34 cellular contexts compared by ENCODE assay signal in the genomic region with DNA sequence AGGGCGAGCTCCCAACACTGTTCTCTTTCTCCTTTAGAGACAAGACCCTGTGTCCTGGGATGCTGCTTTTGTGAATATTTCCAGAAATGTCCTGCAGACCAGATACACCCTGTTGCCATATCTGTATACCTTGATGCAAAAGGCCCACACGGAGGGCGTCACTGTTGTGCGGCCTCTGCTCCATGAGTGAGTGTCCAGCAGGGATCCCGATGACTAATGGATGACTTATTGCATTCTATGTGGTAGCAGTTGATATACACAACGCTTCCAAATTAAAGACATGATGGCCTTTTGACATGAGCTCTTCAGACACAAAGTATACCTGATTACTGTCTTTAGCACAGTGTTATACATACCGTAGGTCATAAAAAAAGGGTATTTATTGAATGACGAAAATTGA. TPM values are rescaled to one million over a fixed set of nuclear protein-coding genes. Genes with fewer than 3 reads are reported as not detected.
"Had no signal": no experiment of that assay in that cellular context is flagged by ENCODE, and none has a peak within 500 bp of the region (broad histone marks: within the 10 kb centered on the region; RNA-seq: fewer than 3 reads in every experiment).

No MANE protein-coding gene starts in this region.

- H3K4me2 ChIP-seq: hepatocyte had no signal

- H3K4me1 ChIP-seq: ascending aorta, esophagus squamous epithelium, gastroesophageal sphincter, heart right ventricle had no signal

- H2AFZ ChIP-seq: hepatocyte had no signal

- H3K4me3 ChIP-seq: ascending aorta, coronary artery, dorsolateral prefrontal cortex, esophagus squamous epithelium, gastroesophageal sphincter, heart right ventricle, hepatocyte had no signal

- DNase-seq: activated B cell treated with CpG ODN at 0.5 μM for 24 hours; activated CD4-positive, alpha-beta memory T cell treated with anti-CD3 and anti-CD28 coated beads for 36 hours; activated CD4-positive, alpha-beta T cell treated with anti-CD3 and anti-CD28 coated beads, Interleukin-2, amount 10 ng/mL, durations not matched to agents 24 days and 14 days; activated CD8-positive, alpha-beta memory T cell treated with anti-CD3 and anti-CD28 coated beads, Interleukin-2, amount 10 ng/mL, durations not matched to agents 7 days and 5 days; activated CD8-positive, alpha-beta memory T cell treated with anti-CD3 and anti-CD28 coated beads, Interleukin-2, amount 50 U/mL, for 48 hours; activated CD8-positive, alpha-beta T cell treated with anti-CD3 and anti-CD28 coated beads, Interleukin-2, amount 10 ng/mL, durations not matched to agents 7 days and 5 days; activated gamma-delta T cell; activated naive CD4-positive, alpha-beta T cell; activated naive CD4-positive, alpha-beta T cell treated with anti-CD3 and anti-CD28 coated beads, Interleukin-2, amount 10 ng/mL, durations not matched to agents 7 days and 5 days; activated naive CD8-positive, alpha-beta T cell treated with anti-CD3 and anti-CD28 coated beads, Interleukin-2, amount 10 ng/mL, durations not matched to agents 7 days and 5 days; activated T-cell treated with anti-CD3 and anti-CD28 coated beads for 4 hours; activated T-cell treated with anti-CD3 and anti-CD28 coated beads, Interleukin-2, amount 50 U/mL, for 24 hours; activated T-cell treated with anti-CD3 and anti-CD28 coated beads, Interleukin-2, amount 50 U/mL, for 72 hours; dorsolateral prefrontal cortex; effector memory CD4-positive, alpha-beta T cell; endodermal cell; esophagus squamous epithelium; foreskin melanocyte; heart right ventricle; T1000; WERI-Rb-1 had no signal

- H3K27me3 ChIP-seq: ascending aorta, esophagus squamous epithelium, gastroesophageal sphincter, heart right ventricle, hepatocyte had no signal

- H3K79me2 ChIP-seq: hepatocyte had no signal

- H3K36me3 ChIP-seq: ascending aorta, esophagus squamous epithelium, gastroesophageal sphincter, heart right ventricle, WERI-Rb-1 had no signal

- H3K9me3 ChIP-seq: ascending aorta, esophagus squamous epithelium, gastroesophageal sphincter, heart right ventricle had no signal

- H3K27ac ChIP-seq: ascending aorta, coronary artery, dorsolateral prefrontal cortex, esophagus squamous epithelium, gastroesophageal sphincter, heart right ventricle, hepatocyte, WERI-Rb-1 had no signal

- ATAC-seq: activated CD4-positive, CD25-positive, alpha-beta regulatory T cell treated with anti-CD3 and anti-CD28 coated beads, Interleukin-2, amount 50 U/mL, for 24 hours; activated CD8-positive, alpha-beta memory T cell treated with anti-CD3 and anti-CD28 coated beads, Interleukin-2, amount 10 ng/mL, durations not matched to agents 7 days and 5 days; activated CD8-positive, alpha-beta T cell treated with anti-CD3 and anti-CD28 coated beads, Interleukin-2, amount 10 ng/mL, durations not matched to agents 7 days and 5 days; activated naive CD4-positive, alpha-beta T cell treated with anti-CD3 and anti-CD28 coated beads, Interleukin-2, amount 50 U/mL, for 72 hours; activated T-cell treated with anti-CD3 and anti-CD28 coated beads, Interleukin-2, amount 50 U/mL, for 72 hours; gastroesophageal sphincter; heart right ventricle had no signal

RNA-seq across cellular contexts. Expression of a gene that starts 45.0 kb away (rescaled TPM):
- total RNA-seq: activated B cell treated with CpG ODN at 0.5 μM for 24 hours; activated CD4-positive, alpha-beta memory T cell treated with anti-CD3 and anti-CD28 coated beads for 36 hours; activated CD4-positive, alpha-beta T cell treated with anti-CD3 and anti-CD28 coated beads, Interleukin-2, amount 10 ng/mL, durations not matched to agents 24 days and 14 days; activated CD8-positive, alpha-beta memory T cell treated with anti-CD3 and anti-CD28 coated beads for 36 hours; activated CD8-positive, alpha-beta memory T cell treated with anti-CD3 and anti-CD28 coated beads, Interleukin-2, amount 10 ng/mL, durations not matched to agents 7 days and 5 days; activated CD8-positive, alpha-beta T cell treated with anti-CD3 and anti-CD28 coated beads, Interleukin-2, amount 10 ng/mL, durations not matched to agents 7 days and 5 days; activated naive CD4-positive, alpha-beta T cell treated with anti-CD3 and anti-CD28 coated beads, Interleukin-2, amount 50 U/mL, for 72 hours; activated naive CD8-positive, alpha-beta T cell treated with anti-CD3 and anti-CD28 coated beads, Interleukin-2, amount 10 ng/mL, durations not matched to agents 7 days and 5 days; ascending aorta; bronchial epithelial cell; epithelial cell of proximal tubule; fibroblast of lung; fibroblast of villous mesenchyme; glomerular endothelial cell; T-helper 2 cell treated with Interferon-gamma antibody and Interleukin-4, amounts not matched to agents 100 ng/mL and 5 ng/mL, for 36 hours had no signal
